ENCODE assay signal across 14 cellular contexts in genomic region chr11:43922295-43922648, GRCh38. TPM values are rescaled to one million over a fixed set of nuclear protein-coding genes. Genes with fewer than 3 reads are reported as not detected.
DNase-seq lines count a peak whose midpoint lies in the region; ATAC-seq, FAIRE-seq and TF ChIP-seq lines count a peak whose summit lies in the region.
"Had no signal": no experiment of that assay in that cellular context is flagged by ENCODE, and none has a peak within 500 bp of the region (broad histone marks: within the 10 kb centered on the region; RNA-seq: fewer than 3 reads in every experiment).

No MANE protein-coding gene starts in this region.

- TF ChIP-seq CTCF in liver (IDR thresholded peaks at IDR 0.05; ENCODE audit: low read depth, low read length, missing input control) (no peak), HepG2 (CRISPR knock-in tag; IDR thresholded peaks at IDR 0.05) (no peak), gastroesophageal sphincter (IDR thresholded peaks at IDR 0.05) (no peak)

- in situ Hi-C loops in HepG2 (cut with HindIII; ENCODE audit: extremely low pct_ligation_motif_present, low pct_unique_long_range_greater_than_20kb), result no loop called here

- no peak for TF ChIP-seq POLR2A in HepG2 (IDR thresholded peaks at IDR 0.05; ENCODE audit: insufficient read depth in 1 of 2, low read depth in 2 of 2, low read length in 2 of 2)
- TF ChIP-seq POLR2A in gastroesophageal sphincter (IDR thresholded peaks at IDR 0.05), result no peak

- H3K4me3 ChIP-seq in liver (ENCODE audit: low read depth in 1 of 3, low read length in 3 of 3) (no peak overlapping the region), HepG2 (replicated peaks in 1 of 3; ENCODE audit: insufficient read depth in 1 of 3, low read depth in 2 of 3, low read length in 3 of 3) (no peak overlapping the region), gastroesophageal sphincter (no peak overlapping the region), rectal smooth muscle tissue (ENCODE audit: low read length) (peak overlapping the region; percentile 9), aorta (ENCODE audit: low read length in 2 of 2) (no peak overlapping the region)

- ATAC-seq in HepG2 (no peak), gastroesophageal sphincter (no peak), aorta (ENCODE audit: low FRiP score) (no peak), GM19397 (IDR thresholded peaks at IDR 0.05; ENCODE audit: unreplicated experiment) (no peak)
- ATAC-seq: activated CD8-positive, alpha-beta memory T cell treated with anti-CD3 and anti-CD28 coated beads, Interleukin-2, amount 10 ng/mL, durations not matched to agents 7 days and 5 days had no signal

- H3K4me1 ChIP-seq in liver (ENCODE audit: control insufficient read depth in 4 of 4, insufficient read depth in 4 of 4, low read length in 3 of 4) (peaks cover 0 to 6% (median 2%) of the 10 kb centered on the region in 4 donors), HepG2 (ENCODE audit: insufficient read depth, low read length) (peaks cover 17% of the 10 kb centered on the region), gastroesophageal sphincter (peaks cover 12 to 97% (median 53%) of the 10 kb centered on the region in 3 donors), rectal smooth muscle tissue (ENCODE audit: control insufficient read depth, insufficient read depth, low read length) (peaks cover 46% of the 10 kb centered on the region), aorta (ENCODE audit: control insufficient read depth in 1 of 2, insufficient read depth in 2 of 2, low read length in 2 of 2) (peaks cover 2 to 23% of the 10 kb centered on the region in 2 donors)

- H3K9ac ChIP-seq in liver (ENCODE audit: low read depth in 1 of 2, low read length in 2 of 2) (no peak overlapping the region), HepG2 (ENCODE audit: insufficient read depth, low read depth, low read length) (no peak overlapping the region), rectal smooth muscle tissue (ENCODE audit: low read length) (no peak overlapping the region)

- no peak for TF ChIP-seq RAD21 in liver (IDR thresholded peaks at IDR 0.05)
- no peak for TF ChIP-seq RAD21 in HepG2 (CRISPR knock-in tag; IDR thresholded peaks at IDR 0.05)

- DNase-seq in HepG2 (ENCODE audit: low spot score) (no peak), aorta (no peak), cerebellar nuclear complex (lab: John Stamatoyannopoulos, UW) (no peak)
- DNase-seq in effector CD8-positive, alpha-beta T cell (lab: John Stamatoyannopoulos, UW), result no peak
- DNase-seq: activated CD8-positive, alpha-beta memory T cell treated with anti-CD3 and anti-CD28 coated beads, Interleukin-2, amount 10 ng/mL, durations not matched to agents 7 days and 5 days; immature natural killer cell; NCI-H1417; nephron progenitor cell had no signal

- H3K36me3 ChIP-seq in liver (ENCODE audit: control insufficient read depth in 4 of 4, insufficient read depth in 3 of 4, low read depth in 1 of 4, low read length in 3 of 4) (peaks cover 0 to 13% (median 7%) of the 10 kb centered on the region in 4 donors), HepG2 (replicated peaks in 1 of 2; ENCODE audit: control insufficient read depth in 1 of 2, insufficient read depth in 2 of 2, low read length in 2 of 2) (peaks cover 5 to 19% of the 10 kb centered on the region in 2 experiments), gastroesophageal sphincter (peaks cover 0 to 35% of the 10 kb centered on the region in 2 donors), rectal smooth muscle tissue (ENCODE audit: control insufficient read depth, insufficient read depth, low read length) (peaks cover 10% of the 10 kb centered on the region), aorta (ENCODE audit: control insufficient read depth in 1 of 2, insufficient read depth in 2 of 2, low read length in 1 of 2) (no peaks in the 10 kb centered on the region)

- BruUV-seq in HepG2 (replicated peaks; lab: Mats Ljungman, UMichigan), result no TSS peak

- POLR2A ChIA-PET in HepG2 (lab: Yijun Ruan, JAX), result no interaction called here

- H3K27me3 ChIP-seq in liver (ENCODE audit: control insufficient read depth in 4 of 4, insufficient read depth in 4 of 4, low read length in 3 of 4) (no peaks in the 10 kb centered on the region), HepG2 (ENCODE audit: control insufficient read depth in 1 of 2, insufficient read depth in 2 of 2, low read length in 2 of 2) (no peaks in the 10 kb centered on the region), gastroesophageal sphincter (no peaks in the 10 kb centered on the region), rectal smooth muscle tissue (ENCODE audit: control insufficient read depth, insufficient read depth, low read length) (no peaks in the 10 kb centered on the region), aorta (ENCODE audit: control insufficient read depth in 1 of 2, insufficient read depth in 2 of 2, low read length in 1 of 2) (no peaks in the 10 kb centered on the region)

- no peak for TF ChIP-seq EP300 in HepG2 (IDR thresholded peaks at IDR 0.05; ENCODE audit: low read depth in 2 of 2, low read length in 2 of 2)
- no peak for TF ChIP-seq EP300 in HepG2 (CRISPR knock-in tag; IDR thresholded peaks at IDR 0.05; ENCODE audit: borderline replicate concordance)
- no peak for TF ChIP-seq EP300 in gastroesophageal sphincter (IDR thresholded peaks at IDR 0.05)

- H3K9me3 ChIP-seq in liver (ENCODE audit: control insufficient read depth in 4 of 4, low read length in 3 of 4) (no peaks in the 10 kb centered on the region), HepG2 (ENCODE audit: low read length) (no peaks in the 10 kb centered on the region), gastroesophageal sphincter (no peaks in the 10 kb centered on the region), aorta (ENCODE audit: control insufficient read depth, low read length) (no peaks in the 10 kb centered on the region)

- FAIRE-seq in HepG2 (lab: Jason Lieb, UNC), result no peak
- FAIRE-seq: TTC549 had no signal

- CTCF ChIA-PET in HepG2 (lab: Yijun Ruan, JAX; ENCODE audit: low intra/inter-chr PET ratio, low total read pairs), result no interaction called here

- intact Hi-C loops in HepG2 (cut with micrococcal nuclease; ENCODE audit: unreplicated experiment), result no loop called here
- intact Hi-C loops in aorta (cut with DNase I), result loop anchor here in 1 of 2 donors (2.0 kb wide), 1 partner anchor 19 kb away; no protein-coding TSS in a partner anchor

- no peak overlapping the region for H2AFZ ChIP-seq in HepG2 (ENCODE audit: low read length)

- H3K79me2 ChIP-seq in HepG2 (ENCODE audit: insufficient read depth, low read length), result no peaks in the 10 kb centered on the region

- 83% methylated on average over 3 of the region's 3 CpGs for WGBS in liver
- WGBS in HepG2 (ENCODE audit: low lambda C conversion rate), result 97% methylated on average over 3 of the region's 3 CpGs
- 100% methylated on average over 1 of the region's 3 CpGs; no CpG with 5 or more reads in 1 of the 2 donors for WGBS in gastroesophageal sphincter (ENCODE audit: low coverage in 1 of 2), 2 donors
- WGBS in aorta, 2 donors, result 20% methylated on average over 3 of the region's 3 CpGs

- no peaks in the 10 kb centered on the region for H4K20me1 ChIP-seq in HepG2 (ENCODE audit: insufficient read depth, low read length)

- H3K4me2 ChIP-seq in HepG2 (ENCODE audit: low read depth, low read length), result no peak overlapping the region

- peak overlapping the region; percentile 45 to 76 for H3K27ac ChIP-seq in liver (ENCODE audit: low read depth in 1 of 2, low read length in 2 of 2)
- no peak overlapping the region for H3K27ac ChIP-seq in HepG2 (ENCODE audit: extremely low read length, insufficient read depth, low read length)
- peak overlapping the region; percentile 48 to 89 (median 87) for H3K27ac ChIP-seq in gastroesophageal sphincter
- peak overlapping the region; percentile 73 for H3K27ac ChIP-seq in rectal smooth muscle tissue (ENCODE audit: low read depth, low read length)
- H3K27ac ChIP-seq in aorta (ENCODE audit: low read depth in 1 of 2, low read length in 2 of 2), result peak overlapping the region; percentile 91 to 93
- H3K27ac ChIP-seq: RWPE1 had no signal

RNA-seq across cellular contexts. Expression of gene C11orf96, which starts 20.2 kb away (rescaled TPM):
- total RNA-seq in liver (10 to 100 TPM in 1 of 2 donors, 1 to 10 TPM in 1; 4.3 to 18.5 TPM), HepG2 (2016; rRNA removed; fragmentation: Illumina TruSeq; extraction: Trizol) (not detected in 2 replicates), gastroesophageal sphincter (100 to 1,000 TPM in 1 of 4 donors, 10 to 100 TPM in 3; 47.0 to 723 (median 71.2) TPM), aorta (1,000 to 10,000 TPM in 1 of 2 donors, 100 to 1,000 TPM in 1; 629 to 1,628 TPM)
- polyA plus RNA-seq in liver (10 to 100 TPM in 1 of 2 donors, 1 to 10 TPM in 1; 2.5 to 13.5 TPM), HepG2 (2011; rRNA removed) (0.08 and 0.35 TPM in 2 replicates), aorta (100 to 1,000 TPM in 1 of 2 donors, 10 to 100 TPM in 1; 67.7 to 759 TPM)
- not detected in 2 replicates for total RNA-seq in HepG2 (2016; cell fraction: cytosol; rRNA removed; fragmentation: Illumina TruSeq; extraction: Trizol; ENCODE audit: low read depth)
- not detected in 2 replicates for total RNA-seq in HepG2 (2016; cell fraction: insoluble cytoplasmic fraction; rRNA removed; fragmentation: Illumina TruSeq; extraction: Trizol)
- total RNA-seq in HepG2 (2016; cell fraction: membrane; rRNA removed; fragmentation: Illumina TruSeq; extraction: Trizol), result not detected in 2 replicates
- not detected in 2 replicates for total RNA-seq in HepG2 (2016; cell fraction: nucleus; rRNA removed; fragmentation: Illumina TruSeq; extraction: Trizol)
- 0.25 and 0.28 TPM in 2 replicates for polyA plus RNA-seq in HepG2 (2011; cell fraction: cytosol; rRNA removed)
- 0.13 and 0.62 TPM in 2 replicates for polyA plus RNA-seq in HepG2 (2011; cell fraction: nucleus; rRNA removed)
- polyA plus RNA-seq in HepG2 (2012), result 0.80 TPM in 1 of 2 replicates, not detected in the other
- not detected in 2 replicates for polyA plus RNA-seq in HepG2 (2016; cell fraction: cytosol; fragmentation: Illumina TruSeq; extraction: Trizol; ENCODE audit: low read depth)
- not detected in 2 replicates for polyA plus RNA-seq in HepG2 (2016; cell fraction: insoluble cytoplasmic fraction; fragmentation: Illumina TruSeq; extraction: Trizol; ENCODE audit: low read depth)
- polyA plus RNA-seq in HepG2 (2016; cell fraction: membrane; fragmentation: Illumina TruSeq; extraction: Trizol; ENCODE audit: low read depth), result not detected in 2 replicates
- not detected in 2 replicates for polyA plus RNA-seq in HepG2 (2016; cell fraction: nucleus; fragmentation: Illumina TruSeq; extraction: Trizol; ENCODE audit: insufficient read depth, low read depth)
- not detected in 2 replicates for polyA minus RNA-seq in HepG2 (2011; rRNA and poly(A)+ RNA removed; ENCODE audit: low replicate concordance)
- polyA minus RNA-seq in HepG2 (2011; cell fraction: cytosol; rRNA and poly(A)+ RNA removed), result 0.49 TPM in 1 of 2 replicates, not detected in the other
- not detected in 2 replicates for polyA minus RNA-seq in HepG2 (2011; cell fraction: nucleus; rRNA and poly(A)+ RNA removed)
- polyA plus RNA-seq: immature natural killer cell had no signal

RNA-seq across cellular contexts. Expression of gene ALKBH3, which starts 41.6 kb away (rescaled TPM):
- total RNA-seq in liver (10 to 100 TPM in 1 of 2 donors, 1 to 10 TPM in 1; 7.8 to 14.5 TPM), HepG2 (2016; rRNA removed; fragmentation: Illumina TruSeq; extraction: Trizol) (36.1 and 49.6 TPM in 2 replicates), gastroesophageal sphincter (10 to 100 TPM; 24.0 to 41.3 (median 37.1) TPM), aorta (10 to 100 TPM; 24.5 to 25.1 TPM)
- polyA plus RNA-seq in liver (10 to 100 TPM; 13.2 to 17.2 TPM), HepG2 (2011; rRNA removed) (16.5 and 17.8 TPM in 2 replicates), aorta (10 to 100 TPM; 12.5 to 46.3 TPM)
- 15.2 and 24.7 TPM in 2 replicates for total RNA-seq in HepG2 (2016; cell fraction: cytosol; rRNA removed; fragmentation: Illumina TruSeq; extraction: Trizol; ENCODE audit: low read depth)
- 39.0 and 48.6 TPM in 2 replicates for total RNA-seq in HepG2 (2016; cell fraction: insoluble cytoplasmic fraction; rRNA removed; fragmentation: Illumina TruSeq; extraction: Trizol)
- total RNA-seq in HepG2 (2016; cell fraction: membrane; rRNA removed; fragmentation: Illumina TruSeq; extraction: Trizol), result 27.0 and 33.2 TPM in 2 replicates
- 30.6 and 31.1 TPM in 2 replicates for total RNA-seq in HepG2 (2016; cell fraction: nucleus; rRNA removed; fragmentation: Illumina TruSeq; extraction: Trizol)
- 11.7 and 19.8 TPM in 2 replicates for polyA plus RNA-seq in HepG2 (2011; cell fraction: cytosol; rRNA removed)
- 6.1 and 12.5 TPM in 2 replicates for polyA plus RNA-seq in HepG2 (2011; cell fraction: nucleus; rRNA removed)
- polyA plus RNA-seq in HepG2 (2012), result 14.3 and 14.6 TPM in 2 replicates
- polyA plus RNA-seq in HepG2 (2016; cell fraction: cytosol; fragmentation: Illumina TruSeq; extraction: Trizol; ENCODE audit: low read depth), result 10.4 and 19.4 TPM in 2 replicates
- 35.9 and 40.1 TPM in 2 replicates for polyA plus RNA-seq in HepG2 (2016; cell fraction: insoluble cytoplasmic fraction; fragmentation: Illumina TruSeq; extraction: Trizol; ENCODE audit: low read depth)
- polyA plus RNA-seq in HepG2 (2016; cell fraction: membrane; fragmentation: Illumina TruSeq; extraction: Trizol; ENCODE audit: low read depth), result 16.7 and 27.6 TPM in 2 replicates
- 18.5 and 20.8 TPM in 2 replicates for polyA plus RNA-seq in HepG2 (2016; cell fraction: nucleus; fragmentation: Illumina TruSeq; extraction: Trizol; ENCODE audit: insufficient read depth, low read depth)
- 4.2 and 6.8 TPM in 2 replicates for polyA minus RNA-seq in HepG2 (2011; rRNA and poly(A)+ RNA removed; ENCODE audit: low replicate concordance)
- polyA minus RNA-seq in HepG2 (2011; cell fraction: cytosol; rRNA and poly(A)+ RNA removed), result 6.9 and 7.4 TPM in 2 replicates
- polyA minus RNA-seq in HepG2 (2011; cell fraction: nucleus; rRNA and poly(A)+ RNA removed), result 22.1 and 29.3 TPM in 2 replicates

Comparison
In these comparisons a context has a peak if more than half of its experiments do, and no peak if none do; other contexts are left out.
1. RNA of gene C11orf96, which starts 20.2 kb away (total RNA-seq): 629 to 1,628 TPM in aorta, 47.0 to 723 TPM in gastroesophageal sphincter and 4.3 to 18.5 TPM in liver; not detected in HepG2; every median in the first group is over 4 times any median in the second.